26 cellular contexts compared by ENCODE assay signal in genomic region chr21:35818597-35818996, GRCh38.
"Had no signal": no experiment of that assay in that cellular context is flagged by ENCODE, and none has a peak within 500 bp of the region (broad histone marks: within the 10 kb centered on the region; RNA-seq: fewer than 3 reads in every experiment).

No MANE protein-coding gene starts in this region.

- DNase-seq: activated CD4-positive, alpha-beta T cell treated with anti-CD3 and anti-CD28 coated beads, Interleukin-2, amount 10 ng/mL, durations not matched to agents 24 days and 14 days; activated CD4-positive, alpha-beta T cell treated with anti-CD3 and anti-CD28 coated beads, Interleukin-2, amount 50 U/mL, for 4 hours; activated CD8-positive, alpha-beta T cell treated with anti-CD3 and anti-CD28 coated beads for 36 hours; activated gamma-delta T cell; activated naive CD4-positive, alpha-beta T cell treated with Interleukin-2 at 50 U/mL for 16 hours; activated naive CD8-positive, alpha-beta T cell treated with anti-CD3 and anti-CD28 coated beads, Interleukin-2, amount 10 ng/mL, durations not matched to agents 7 days and 5 days; activated T-cell treated with anti-CD3 and anti-CD28 coated beads, Interleukin-2, amount 50 U/mL, for 24 hours; amygdala; body of pancreas; NCI-H1105; NCI-H1417 treated with DMSO at 0.1 percent for 48 hours; NCI-H1694 treated with DMSO at 0.1 percent for 48 hours; NCI-H446; NCI-H524; NCI-H69; NCI-H82; PC-3; Peyer's patch; SIG-M5; T-cell; T-helper 17 cell had no signal

- H3K36me3 ChIP-seq: ascending aorta, breast epithelium, Peyer's patch had no signal

- H3K27me3 ChIP-seq: ascending aorta, body of pancreas, breast epithelium, Peyer's patch had no signal

- H3K27ac ChIP-seq: ascending aorta, body of pancreas, breast epithelium, Peyer's patch, RWPE1 had no signal

- H3K4me3 ChIP-seq: ascending aorta, body of pancreas, breast epithelium, Peyer's patch had no signal

- H3K4me1 ChIP-seq: ascending aorta, body of pancreas, Peyer's patch had no signal

- H3K9me3 ChIP-seq: ascending aorta, body of pancreas, breast epithelium, Peyer's patch had no signal

- ATAC-seq: activated CD8-positive, alpha-beta T cell treated with anti-CD3 and anti-CD28 coated beads for 36 hours; body of pancreas; PC-3; Right ventricle myocardium inferior; SK-N-SH treated with all-trans-retinoic acid at 6 μM for 48 hours; T-cell; T-helper 17 cell had no signal
